ENCODE assay signal across 8 cellular contexts in the genomic region with DNA sequence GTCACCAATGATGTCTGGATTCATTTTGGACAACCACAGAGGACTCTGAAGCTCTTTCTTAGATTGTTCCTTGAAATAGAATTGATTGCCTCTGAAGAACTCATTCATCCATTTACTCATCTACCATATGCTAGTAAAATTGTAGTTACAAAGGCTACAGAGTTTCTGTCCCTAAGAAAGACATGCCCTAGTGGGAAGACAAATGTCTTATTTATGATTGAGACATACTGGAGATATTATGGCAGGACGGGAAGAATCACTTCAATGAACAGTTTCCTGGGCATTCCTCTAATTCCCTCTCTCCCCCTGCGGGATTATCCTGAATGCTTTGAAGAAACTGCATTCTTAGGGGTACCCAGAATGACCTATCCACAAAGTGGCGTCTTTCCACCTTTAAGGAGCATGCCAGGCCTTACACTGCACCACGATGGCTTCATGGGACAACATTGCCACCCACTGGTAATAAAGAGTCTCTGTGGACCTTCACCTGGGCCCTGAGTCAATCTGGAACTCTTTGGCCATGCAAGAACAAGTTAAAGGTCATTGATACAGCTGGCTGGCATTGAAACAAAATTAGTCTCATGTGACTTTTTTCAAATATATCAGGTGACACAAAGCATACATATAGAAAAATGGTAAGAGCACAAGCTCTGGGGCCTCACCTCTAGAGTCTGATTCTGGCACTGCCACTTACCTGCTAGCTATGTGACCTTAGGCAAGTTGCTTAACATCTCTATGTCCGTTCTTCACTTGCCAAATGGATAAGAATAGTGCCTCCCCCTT. TPM values are rescaled to one million over a fixed set of nuclear protein-coding genes. Genes with fewer than 3 reads are reported as not detected.
A peak's percentile ranks its signal among the peaks of the same experiment; 100 is the strongest.
DNase-seq lines count a peak whose midpoint lies in the region; ATAC-seq and TF ChIP-seq lines count a peak whose summit lies in the region.

No MANE protein-coding gene starts in this region.

- no peak for DNase-seq in BJ (ENCODE audit: low read depth)
- DNase-seq in GM19238 (ENCODE audit: insufficient read length, low spot score): peak; percentile 60
- DNase-seq in NCI-H460 (ENCODE audit: extremely low read depth, low read depth): peak; percentile 78
- DNase-seq in activated CD4-positive, alpha-beta T cell treated with anti-CD3 and anti-CD28 coated beads for 4 hours: peak; percentile 65 to 67
- DNase-seq in cerebellar cortex (ENCODE audit: low spot score): peak; percentile 37
- DNase-seq in left lobe of liver (ENCODE audit: low spot score): peak; percentile 82
- DNase-seq in stimulated activated CD8-positive, alpha-beta memory T cell treated with anti-CD3 and anti-CD28 coated beads, Interleukin-12 subunit alpha, Interleukin-12 subunit beta, amount 100 ng/mL, for 1 hour (ENCODE audit: low read depth): peak; percentile 28

- CTCF ChIA-PET in BJ (lab: Yijun Ruan, JAX): interaction anchor here (0.6 to 2.4 kb wide), 24 partner anchors 9 to 651 kb away, joined by 3 to 37 read pairs (median 3); no protein-coding TSS in a partner anchor

- peak; percentile 72 for TF ChIP-seq CTCF in BJ (IDR thresholded peaks at IDR 0.05; ENCODE audit: insufficient read depth, low read depth, low read length)

- ATAC-seq in HG03159 (IDR thresholded peaks at IDR 0.05; ENCODE audit: unreplicated experiment) (peak; percentile 87), left lobe of liver (peak; percentile 99)

- POLR2A ChIA-PET in BJ (lab: Charles Lee): no interaction called here

- H3K36me3 ChIP-seq in BJ (ENCODE audit: control insufficient read depth, insufficient read depth, low read length): no peaks in the 10 kb centered on the region

- no peak overlapping the region for H3K4me3 ChIP-seq in BJ (ENCODE audit: low read depth, low read length)

- H3K27me3 ChIP-seq in BJ (ENCODE audit: control insufficient read depth, insufficient read depth, low read length): no peaks in the 10 kb centered on the region

RNA-seq across cellular contexts. Expression of a gene that starts 32.1 kb away (rescaled TPM):
- not detected in 2 replicates for polyA plus RNA-seq in BJ (2011; rRNA removed)
- polyA minus RNA-seq in BJ (2011; rRNA and poly(A)+ RNA removed): not detected in 2 replicates
- total RNA-seq in NCI-H460 (2014; rRNA removed; shearing (Covaris generic)): not detected in 2 replicates
- polyA plus RNA-seq in NCI-H460 (2014; cell fraction: nucleus; rRNA removed): not detected in 2 replicates
- total RNA-seq in left lobe of liver: 0.75 TPM
